Comparison of ENCODE assay signal across 8 cellular contexts in the genomic region with DNA sequence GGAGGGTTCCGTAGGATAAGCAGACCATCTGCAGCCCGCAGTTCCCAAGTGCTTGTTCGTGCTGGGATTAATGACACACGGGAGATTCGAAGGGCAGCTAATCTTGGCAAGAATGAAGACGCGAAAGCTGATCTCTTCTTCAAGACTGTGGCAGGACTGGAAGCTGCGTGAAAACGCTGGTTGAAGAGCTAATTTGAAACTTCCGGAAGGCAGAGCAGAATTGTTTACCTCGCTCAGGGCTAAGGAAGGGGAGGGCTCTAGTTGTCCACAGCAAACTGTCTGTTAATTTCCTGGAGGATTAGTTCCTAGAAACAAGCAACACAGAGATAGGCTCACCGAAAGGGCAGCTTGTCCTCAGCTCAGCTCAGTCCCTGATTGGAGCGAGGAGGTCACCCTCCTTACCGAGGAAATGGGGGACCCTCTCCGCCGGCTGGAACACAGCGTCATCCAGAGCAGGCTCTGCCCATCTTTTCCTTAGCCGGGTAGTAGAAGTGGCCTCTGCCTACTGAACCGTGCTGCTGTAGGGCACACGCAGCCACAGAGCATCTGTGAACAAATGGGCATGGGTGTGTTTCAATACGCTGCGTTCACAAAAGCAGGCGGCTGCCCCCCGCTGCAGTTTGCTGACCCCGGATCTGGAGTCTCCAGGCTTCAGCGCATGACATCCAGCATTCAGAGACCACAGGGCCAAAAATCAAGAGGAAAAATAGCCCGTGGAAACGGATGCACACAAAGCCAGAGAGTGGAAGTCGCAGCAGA. TPM values are rescaled to one million over a fixed set of nuclear protein-coding genes. Genes with fewer than 3 reads are reported as not detected.
A peak's percentile ranks its signal among the peaks of the same experiment; 100 is the strongest.
DNase-seq lines count a peak whose midpoint lies in the region; FAIRE-seq and TF ChIP-seq lines count a peak whose summit lies in the region.

No MANE protein-coding gene starts in this region.

- peak overlapping the region in 1 of 4 donors; percentile 33 for H3K4me3 ChIP-seq in adrenal gland
- no peak overlapping the region for H3K4me3 ChIP-seq in iPS-20b (ENCODE audit: low read length)
- H3K4me3 ChIP-seq in small intestine (ENCODE audit: low read depth in 1 of 2, low read length in 2 of 2) = no peak overlapping the region

- POLR2A ChIA-PET in HEK293T (lab: Yijun Ruan, JAX) = interaction anchor here (1.0 kb wide), 1 partner anchor 17 kb away, joined by 3 read pairs; no protein-coding TSS in a partner anchor

- H3K9ac ChIP-seq in iPS-20b (ENCODE audit: low read depth, low read length) = 0 out of 2 replicates have a peak overlapping the region, but pooled peaks have one; percentile 33

- TF ChIP-seq POLR2A in adrenal gland (IDR thresholded peaks at IDR 0.05) = no peak

- H3K36me3 ChIP-seq in adrenal gland (replicated peaks in 1 of 2) (no peaks in the 10 kb centered on the region), iPS-20b (ENCODE audit: insufficient read depth, low read depth, low read length) (no peaks in the 10 kb centered on the region), small intestine (ENCODE audit: control insufficient read depth in 2 of 2, insufficient read depth in 2 of 2, low read length in 2 of 2) (no peaks in the 10 kb centered on the region)

- CTCF ChIA-PET in HEK293T (lab: Yijun Ruan, JAX) = interaction anchor here (0.5 to 0.8 kb wide), 2 partner anchors 85 to 207 kb away, joined by 3 read pairs; no protein-coding TSS in a partner anchor

- in situ Hi-C loops in ACHN (cut with HindIII; ENCODE audit: low pct_ligation_motif_present, low pct_unique_long_range_greater_than_20kb, low sequenced_read_pairs) = loop anchor here (25.0 kb wide), 1 partner anchor 94 kb away; no protein-coding TSS in a partner anchor

- H3K27ac ChIP-seq in adrenal gland (peak overlapping the region in 3 of 5 donors; percentile 3 to 78 (median 74)), iPS-20b (ENCODE audit: low read length) (no peak overlapping the region), small intestine (ENCODE audit: low read depth in 1 of 2, low read length in 1 of 2) (peak overlapping the region; percentile 61 to 79)

- H3K9me3 ChIP-seq in adrenal gland (replicated peaks in 1 of 3) (no peaks in the 10 kb centered on the region), iPS-20b (ENCODE audit: insufficient read depth, low read depth, low read length) (no peaks in the 10 kb centered on the region), small intestine (ENCODE audit: control insufficient read depth, low read depth) (no peaks in the 10 kb centered on the region)

- H3K4me1 ChIP-seq in adrenal gland (replicated peaks in 1 of 2) (peaks cover 5 to 18% of the 10 kb centered on the region in 2 donors), iPS-20b (ENCODE audit: insufficient read depth, low read length) (no peaks in the 10 kb centered on the region; the same call in 1 of the 2 replicates), small intestine (ENCODE audit: control insufficient read depth in 2 of 2, insufficient read depth in 1 of 2, low read depth in 1 of 2, low read length in 1 of 2) (peaks cover 3 to 7% of the 10 kb centered on the region in 2 donors)

- intact Hi-C loops in adrenal gland (cut with DNase I) = no loop called here

- FAIRE-seq in GM18507 (lab: Jason Lieb, UNC) = peak; percentile 77
- no peak for FAIRE-seq in small intestine (lab: Jason Lieb, UNC)

- TF ChIP-seq CTCF in adrenal gland (IDR thresholded peaks at IDR 0.05) = no peak

- WGBS in adrenal gland, 4 donors = 18 to 31% (median 27%) methylated on average over 26 to 29 of the region's 29 CpGs
- 17 to 33% (median 29%) methylated on average over 29 of the region's 29 CpGs for WGBS in small intestine, 3 donors

- DNase-seq in GM18507 (ENCODE audit: extremely low spot score, insufficient read length, low read depth) (no peak), NCI-H524 treated with DMSO at 0.1 percent for 48 hours (lab: John Stamatoyannopoulos, UW) (peak; percentile 99), adrenal gland (no peak), small intestine (peak; percentile 53), mesenteric fat pad (ENCODE audit: low spot score) (no peak), HEK293T (ENCODE audit: extremely low spot score) (no peak), ACHN (no peak)

- no peaks in the 10 kb centered on the region for H3K27me3 ChIP-seq in adrenal gland
- H3K27me3 ChIP-seq in iPS-20b (ENCODE audit: insufficient read depth, low read length) = no peaks in the 10 kb centered on the region; the same call in 1 of the 2 replicates
- H3K27me3 ChIP-seq in small intestine (ENCODE audit: control insufficient read depth in 2 of 2, insufficient read depth in 2 of 2, low read length in 2 of 2) = no peaks in the 10 kb centered on the region

TF ChIP-seq in HEK293T, 16 proteins besides CTCF, POLR2A, EP300 and RAD21:
- TF ChIP-seq, protein P1, sequence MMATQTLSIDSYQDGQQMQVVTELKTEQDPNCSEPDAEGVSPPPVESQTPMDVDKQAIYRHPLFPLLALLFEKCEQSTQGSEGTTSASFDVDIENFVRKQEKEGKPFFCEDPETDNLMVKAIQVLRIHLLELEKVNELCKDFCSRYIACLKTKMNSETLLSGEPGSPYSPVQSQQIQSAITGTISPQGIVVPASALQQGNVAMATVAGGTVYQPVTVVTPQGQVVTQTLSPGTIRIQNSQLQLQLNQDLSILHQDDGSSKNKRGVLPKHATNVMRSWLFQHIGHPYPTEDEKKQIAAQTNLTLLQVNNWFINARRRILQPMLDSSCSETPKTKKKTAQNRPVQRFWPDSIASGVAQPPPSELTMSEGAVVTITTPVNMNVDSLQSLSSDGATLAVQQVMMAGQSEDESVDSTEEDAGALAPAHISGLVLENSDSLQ (IDR thresholded peaks at IDR 0.05) = no peak
- TF ChIP-seq BHLHE40 (IDR thresholded peaks at IDR 0.05; ENCODE audit: borderline replicate concordance) = no peak
- TF ChIP-seq LEF1 (IDR thresholded peaks at IDR 0.05; ENCODE audit: borderline replicate concordance) = no peak
- TF ChIP-seq SP1 (IDR thresholded peaks at IDR 0.05) = no peak
- TF ChIP-seq HDGF (IDR thresholded peaks at IDR 0.05; ENCODE audit: borderline replicate concordance) = no peak
- no peak for TF ChIP-seq NFRKB (IDR thresholded peaks at IDR 0.05)
- TF ChIP-seq FOXK2 (IDR thresholded peaks at IDR 0.05) = no peak
- TF ChIP-seq L3MBTL2 (conservative IDR thresholded peaks at IDR 0.05) = no peak
- no peak for TF ChIP-seq SUZ12 (IDR thresholded peaks at IDR 0.05)
- TF ChIP-seq ZNF384 (IDR thresholded peaks at IDR 0.05) = no peak
- no peak for TF ChIP-seq ELF4 (IDR thresholded peaks at IDR 0.05)
- TF ChIP-seq CTBP1 (IDR thresholded peaks at IDR 0.05; ENCODE audit: borderline replicate concordance) = no peak
- TF ChIP-seq FOXM1 (IDR thresholded peaks at IDR 0.05; ENCODE audit: borderline replicate concordance) = no peak
- no peak for TF ChIP-seq ARNT (IDR thresholded peaks at IDR 0.05)
TF ChIP-seq in HEK293T: peak in this region for 0.

RNA-seq across cellular contexts. Expression of a gene that starts 16.7 kb away (rescaled TPM):
- 10 to 100 TPM in 7 of 8 donors, 1 to 10 TPM in 1; 7.8 to 19.9 (median 15.3) TPM for total RNA-seq in adrenal gland
- 10 to 100 TPM in 2 of 3 donors, 1 to 10 TPM in 1; 8.7 to 33.4 (median 12.1) TPM for polyA plus RNA-seq in adrenal gland
- 10 to 100 TPM in 1 of 3 donors, 1 to 10 TPM in 2; 1.8 to 14.5 (median 3.8) TPM for polyA plus RNA-seq in small intestine
- 24.6 TPM for total RNA-seq in mesenteric fat pad

RNA-seq across cellular contexts. Expression of a gene that starts 26.6 kb away (rescaled TPM):
- 10 to 100 TPM; 22.6 to 35.3 (median 27.0) TPM for total RNA-seq in adrenal gland
- polyA plus RNA-seq in adrenal gland = 10 to 100 TPM; 23.8 to 33.7 (median 24.4) TPM
- polyA plus RNA-seq in small intestine = 10 to 100 TPM; 29.0 to 35.8 (median 34.6) TPM
- total RNA-seq in mesenteric fat pad = 25.3 TPM

Comparison
In these comparisons a context has a peak if more than half of its experiments do, and no peak if none do; other contexts are left out.
1. DNase-seq: peak in NCI-H524 treated with DMSO at 0.1 percent for 48 hours (single experiment) and small intestine (single experiment); none in GM18507 (single experiment), adrenal gland (0 of 7), mesenteric fat pad (single experiment), HEK293T (single experiment) and ACHN (single experiment).